In the genomic region with DNA sequence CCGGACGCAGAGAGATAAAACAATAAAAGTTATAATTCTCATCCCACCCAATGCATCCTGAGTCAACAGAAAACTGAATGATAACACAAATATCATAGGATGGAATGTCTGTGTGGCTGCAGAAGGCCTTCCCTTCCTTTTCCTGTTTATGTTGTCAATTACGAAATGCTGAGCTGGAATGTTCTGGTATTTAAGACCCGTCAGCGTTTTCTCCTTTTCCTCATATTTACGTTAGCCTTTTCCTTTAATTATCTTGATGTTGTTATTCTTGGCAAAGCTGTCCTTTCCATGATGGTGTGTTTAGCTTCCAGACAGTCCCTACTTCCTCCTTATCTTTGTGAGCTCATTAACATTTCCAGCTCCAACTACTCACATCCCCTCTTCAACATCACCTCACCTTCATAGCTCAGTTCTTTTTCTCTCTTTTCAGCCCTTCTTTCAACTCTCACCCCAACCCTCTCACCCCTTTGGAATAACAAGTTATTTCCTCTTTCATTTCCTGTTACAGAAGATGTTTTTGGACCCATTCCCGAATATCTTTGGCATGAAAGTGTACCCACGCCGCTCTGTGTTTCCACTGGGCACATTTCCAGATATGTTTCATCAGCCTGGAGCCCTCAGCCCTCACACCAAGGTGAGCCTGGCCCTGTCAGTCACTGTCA, we compare ENCODE assay signal across 1 cellular context.
TF ChIP-seq lines count a peak whose summit lies in the region.

No MANE protein-coding gene starts in this region.

TF ChIP-seq in endothelial cell of umbilical vein, 7 proteins besides CTCF, POLR2A, EP300 and RAD21 (continued from another document):
- TF ChIP-seq EZH2 (IDR thresholded peaks at IDR 0.05; ENCODE audit: borderline replicate concordance, low read depth, low read length, severe bottlenecking) (no peak), GATA2 (IDR thresholded peaks at IDR 0.05; ENCODE audit: insufficient read depth, insufficient read length, low read depth, low read length) (peak; percentile 95), JUN (IDR thresholded peaks at IDR 0.05; ENCODE audit: borderline replicate concordance, insufficient read depth, insufficient read length, low read depth) (peak; percentile 75), POLR2AphosphoS5 (IDR thresholded peaks at IDR 0.05; ENCODE audit: insufficient read depth, low read depth, low read length) (peak; percentile 97)
